Comparison of ENCODE assay signal across 8 cellular contexts in genomic region chr11:64164392-64165312, GRCh38. TPM values are rescaled to one million over a fixed set of nuclear protein-coding genes. Genes with fewer than 3 reads are reported as not detected.
DNase-seq lines count a peak whose midpoint lies in the region; ATAC-seq and TF ChIP-seq lines count a peak whose summit lies in the region.

No MANE protein-coding gene starts in this region.

- no peaks in the 10 kb centered on the region for H3K9me3 Mint-ChIP-seq in activated CD4-positive, alpha-beta T cell treated with anti-CD3 and anti-CD28 coated beads, Interleukin-2, amount 10 ng/mL, durations not matched to agents 24 days and 14 days

- H3K9me3 ChIP-seq in T-helper 17 cell (ENCODE audit: control insufficient read depth, low read length, poor library complexity, severe bottlenecking), result no peaks in the 10 kb centered on the region
- no peaks in the 10 kb centered on the region for H3K9me3 ChIP-seq in heart right ventricle

- no peaks in the 10 kb centered on the region for H3K27me3 ChIP-seq in heart right ventricle

- H3K27ac Mint-ChIP-seq in activated CD4-positive, alpha-beta T cell treated with anti-CD3 and anti-CD28 coated beads, Interleukin-2, amount 10 ng/mL, durations not matched to agents 24 days and 14 days, result peak overlapping the region; percentile 84
- peak overlapping the region; percentile 79 for H3K27ac Mint-ChIP-seq in T-helper 17 cell

- DNase-seq in activated CD4-positive, alpha-beta T cell treated with anti-CD3 and anti-CD28 coated beads, Interleukin-2, amount 10 ng/mL, durations not matched to agents 24 days and 14 days, result no peak
- DNase-seq in activated CD4-positive, alpha-beta T cell treated with anti-CD3 and anti-CD28 coated beads for 4 hours, result no peak
- no peak for DNase-seq in T-helper 17 cell
- DNase-seq in heart right ventricle, result peak in 1 of 2 donors; percentile 65
- no peak for DNase-seq in DMS153 treated with DMSO at 0.1 percent for 48 hours (lab: John Stamatoyannopoulos, UW; ENCODE audit: unreplicated experiment)

- no peaks in the 10 kb centered on the region for H3K27me3 Mint-ChIP-seq in activated CD4-positive, alpha-beta T cell treated with anti-CD3 and anti-CD28 coated beads, Interleukin-2, amount 10 ng/mL, durations not matched to agents 24 days and 14 days
- no peaks in the 10 kb centered on the region for H3K27me3 Mint-ChIP-seq in T-helper 17 cell

- intact Hi-C loops in activated CD4-positive, alpha-beta T cell treated with anti-CD3 and anti-CD28 coated beads, Interleukin-2, amount 10 ng/mL, durations not matched to agents 24 days and 14 days (cut with micrococcal nuclease), result no loop called here
- intact Hi-C loops in heart right ventricle (cut with DNase I), result loop anchor here in 1 of 10 donors (1.0 kb wide), 1 partner anchor 16 kb away; no protein-coding TSS in a partner anchor

- peak overlapping the region; percentile 81 for H3K4me3 Mint-ChIP-seq in activated CD4-positive, alpha-beta T cell treated with anti-CD3 and anti-CD28 coated beads, Interleukin-2, amount 10 ng/mL, durations not matched to agents 24 days and 14 days
- H3K4me3 Mint-ChIP-seq in T-helper 17 cell, result peak overlapping the region; percentile 86

- no peaks in the 10 kb centered on the region for H3K36me3 ChIP-seq in heart right ventricle

- no peak for TF ChIP-seq CTCF in heart right ventricle (IDR thresholded peaks at IDR 0.05)

- H3K4me3 ChIP-seq in heart right ventricle (peak overlapping the region in 9 of 10 donors; percentile 69 to 97 (median 82)), skin epidermis (peak overlapping the region; percentile 55 to 85 (median 63))

- H3K4me1 ChIP-seq in heart right ventricle, result peaks cover 3 to 24% (median 22%) of the 10 kb centered on the region in 9 donors

- ATAC-seq in T-helper 17 cell, result no peak
- peak; percentile 17 to 71 (median 62) for ATAC-seq in heart right ventricle
- no peak for ATAC-seq in GM21786 (IDR thresholded peaks at IDR 0.05; ENCODE audit: unreplicated experiment)
- no peak for ATAC-seq in HG03432 (IDR thresholded peaks at IDR 0.05; ENCODE audit: unreplicated experiment)

- WGBS in heart right ventricle, 2 donors, result 32 to 40% methylated on average over 20 of the region's 20 CpGs

- peaks cover 7% of the 10 kb centered on the region for H3K36me3 Mint-ChIP-seq in activated CD4-positive, alpha-beta T cell treated with anti-CD3 and anti-CD28 coated beads, Interleukin-2, amount 10 ng/mL, durations not matched to agents 24 days and 14 days (ENCODE audit: low read depth)
- no peaks in the 10 kb centered on the region for H3K36me3 Mint-ChIP-seq in T-helper 17 cell (ENCODE audit: low read depth)

- peaks cover 10% of the 10 kb centered on the region for H3K4me1 Mint-ChIP-seq in activated CD4-positive, alpha-beta T cell treated with anti-CD3 and anti-CD28 coated beads, Interleukin-2, amount 10 ng/mL, durations not matched to agents 24 days and 14 days
- H3K4me1 Mint-ChIP-seq in T-helper 17 cell, result peaks cover 13% of the 10 kb centered on the region

- H3K27ac ChIP-seq in heart right ventricle (peak overlapping the region; percentile 66 to 91 (median 85)), skin epidermis (peak overlapping the region in 8 of 21 experiments; percentile 68 to 87 (median 83))

RNA-seq across cellular contexts. Expression of gene MACROD1, which starts 1.3 kb away (rescaled TPM):
- total RNA-seq in activated CD4-positive, alpha-beta T cell treated with anti-CD3 and anti-CD28 coated beads, Interleukin-2, amount 10 ng/mL, durations not matched to agents 24 days and 14 days, result 28.6 and 29.6 TPM in 2 replicates
- total RNA-seq in T-helper 17 cell (1 to 10 TPM; 3.9 to 7.5 TPM), heart right ventricle (100 to 1,000 TPM in 8 of 10 donors, 10 to 100 TPM in 2; 86.2 to 134 (median 115) TPM)
- 100 to 1,000 TPM in 1 of 2 donors, 10 to 100 TPM in 1; 77.6 to 497 TPM for polyA plus RNA-seq in heart right ventricle

RNA-seq across cellular contexts. Expression of gene STIP1, which starts 21.3 kb away (rescaled TPM):
- 521 and 535 TPM in 2 replicates for total RNA-seq in activated CD4-positive, alpha-beta T cell treated with anti-CD3 and anti-CD28 coated beads, Interleukin-2, amount 10 ng/mL, durations not matched to agents 24 days and 14 days
- total RNA-seq in T-helper 17 cell, result 10 to 100 TPM; 66.9 to 69.1 TPM
- 100 to 1,000 TPM in 1 of 10 donors, 10 to 100 TPM in 9; 67.4 to 105 (median 87.9) TPM for total RNA-seq in heart right ventricle
- 100 to 1,000 TPM in 1 of 2 donors, 10 to 100 TPM in 1; 55.3 to 144 TPM for polyA plus RNA-seq in heart right ventricle

RNA-seq across cellular contexts. Expression of gene FERMT3, which starts 41.9 kb away (rescaled TPM):
- 200 and 213 TPM in 2 replicates for total RNA-seq in activated CD4-positive, alpha-beta T cell treated with anti-CD3 and anti-CD28 coated beads, Interleukin-2, amount 10 ng/mL, durations not matched to agents 24 days and 14 days
- total RNA-seq in T-helper 17 cell (100 to 1,000 TPM; 151 to 182 TPM), heart right ventricle (10 to 100 TPM in 1 of 10 donors, 1 to 10 TPM in 9; 2.3 to 30.8 (median 5.4) TPM)
- polyA plus RNA-seq in heart right ventricle, result 1 to 10 TPM; 7.5 to 9.2 TPM

Comparison
In these comparisons a context has a peak if more than half of its experiments do, and no peak if none do; other contexts are left out.
1. ATAC-seq: peak in heart right ventricle (8 of 8); none in T-helper 17 cell (single experiment), GM21786 (single experiment) and HG03432 (single experiment).